Comparison of ENCODE assay signal across 37 cellular contexts in the genomic region with DNA sequence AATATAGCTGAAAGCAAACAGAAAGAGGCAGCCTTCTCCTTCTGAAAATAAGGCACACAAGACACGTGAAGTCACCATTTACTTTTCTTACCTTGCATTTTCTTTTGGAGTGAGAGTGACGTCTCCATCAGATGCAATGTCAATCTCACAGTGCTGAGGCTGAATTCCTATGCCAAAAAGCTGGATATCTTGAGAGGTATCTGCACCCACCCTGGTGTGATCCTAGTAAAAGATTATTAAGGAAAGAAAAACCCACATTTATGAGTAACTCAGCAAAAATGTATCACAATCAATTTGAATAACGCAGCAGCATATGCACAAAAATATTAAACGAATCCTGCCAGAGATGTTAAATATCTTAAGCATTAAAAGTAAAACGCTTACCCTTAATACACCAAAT.
"Had no signal": no experiment of that assay in that cellular context is flagged by ENCODE, and none has a peak within 500 bp of the region (broad histone marks: within the 10 kb centered on the region; RNA-seq: fewer than 3 reads in every experiment).

No MANE protein-coding gene starts in this region.

- FAIRE-seq: astrocyte, TTC549 had no signal

- H3K36me3 Mint-ChIP-seq: activated CD4-positive, alpha-beta memory T cell treated with anti-CD3 and anti-CD28 coated beads for 36 hours; activated naive CD4-positive, alpha-beta T cell treated with anti-CD3 and anti-CD28 coated beads, Interleukin-2, amount 50 U/mL, for 72 hours; activated naive CD8-positive, alpha-beta T cell treated with anti-CD3 and anti-CD28 coated beads for 36 hours had no signal

- H3K4me1 ChIP-seq: adrenal gland, body of pancreas, breast epithelium had no signal

- H3K4me3 ChIP-seq: adrenal gland, body of pancreas, breast epithelium had no signal

- DNase-seq: activated B cell treated with CpG ODN at 0.5 μM for 24 hours; activated CD4-positive, alpha-beta memory T cell treated with anti-CD3 and anti-CD28 coated beads for 36 hours; activated CD4-positive, alpha-beta T cell treated with anti-CD3 and anti-CD28 coated beads for 4 hours; activated CD4-positive, alpha-beta T cell treated with anti-CD3 and anti-CD28 coated beads, Interleukin-2, amount 10 ng/mL, durations not matched to agents 24 days and 14 days; activated CD4-positive, alpha-beta T cell treated with anti-CD3 and anti-CD28 coated beads, Interleukin-2, amount 50 U/mL, for 1 hour; activated CD4-positive, alpha-beta T cell treated with anti-CD3 and anti-CD28 coated beads, Interleukin-2, amount 50 U/mL, for 4 hours; activated CD4-positive, CD25-positive, alpha-beta regulatory T cell treated with anti-CD3 and anti-CD28 coated beads, Interleukin-2, amount 50 U/mL, for 72 hours; activated CD8-positive, alpha-beta memory T cell treated with anti-CD3 and anti-CD28 coated beads, Interleukin-2, amount 50 U/mL, for 4 hours; activated CD8-positive, alpha-beta T cell treated with anti-CD3 and anti-CD28 coated beads for 36 hours; activated effector memory CD4-positive, alpha-beta T cell treated with anti-CD3 and anti-CD28 coated beads, Interleukin-2, amount 50 U/mL, for 16 hours; activated gamma-delta T cell treated with Interleukin-2 at 50 U/mL for 16 hours; activated naive CD4-positive, alpha-beta T cell; activated naive CD4-positive, alpha-beta T cell treated with anti-CD3 and anti-CD28 coated beads for 36 hours; activated naive CD4-positive, alpha-beta T cell treated with anti-CD3 and anti-CD28 coated beads, Interleukin-2, amount 50 U/mL, for 16 hours; activated naive CD8-positive, alpha-beta T cell treated with anti-CD3 and anti-CD28 coated beads for 36 hours; activated T-cell treated with anti-CD3 and anti-CD28 coated beads for 4 hours; activated T-cell treated with anti-CD3 and anti-CD28 coated beads, Interleukin-2, amount 50 U/mL, for 1 hour; activated T-cell treated with anti-CD3 and anti-CD28 coated beads, Interleukin-2, amount 50 U/mL, for 4 hours; activated T-cell treated with anti-CD3 and anti-CD28 coated beads, Interleukin-2, amount 50 U/mL, for 72 hours; adrenal gland; amniotic stem cell; aorta; body of pancreas; brain microvascular endothelial cell; central memory CD4-positive, alpha-beta T cell; T-helper 1 cell; T-helper 2 cell; T-helper 9 cell had no signal

- H3K4me3 Mint-ChIP-seq: activated B cell treated with CpG ODN at 0.5 μM for 24 hours; activated CD4-positive, alpha-beta memory T cell treated with anti-CD3 and anti-CD28 coated beads for 36 hours; activated CD4-positive, alpha-beta T cell treated with anti-CD3 and anti-CD28 coated beads, Interleukin-2, amount 10 ng/mL, durations not matched to agents 24 days and 14 days; activated CD8-positive, alpha-beta T cell treated with anti-CD3 and anti-CD28 coated beads for 36 hours; activated naive CD4-positive, alpha-beta T cell treated with anti-CD3 and anti-CD28 coated beads for 36 hours; activated naive CD8-positive, alpha-beta T cell treated with anti-CD3 and anti-CD28 coated beads for 36 hours; activated T-cell treated with anti-CD3 and anti-CD28 coated beads, Interleukin-2, amount 50 U/mL, for 4 hours; activated T-cell treated with anti-CD3 and anti-CD28 coated beads, Interleukin-2, amount 50 U/mL, for 72 hours; activated T-helper 1 cell treated with anti-CD3 and anti-CD28 coated beads, Interleukin-12 subunit alpha, Interleukin-12 subunit beta, Interleukin-2, Interleukin-4 antibody, amounts not matched to agents 30 ng/mL and 10 ng/mL and 1 ng/mL, durations not matched to agents 14 hours and 24 hours and 36 hours; activated T-helper 17 cell treated with anti-CD3 and anti-CD28 coated beads, Interleukin-2, amount 50 U/mL, for 72 hours; T-helper 1 cell treated with Interleukin-12 subunit alpha and Interleukin-12 subunit beta and Interleukin-4 antibody, amounts not matched to agents 30 μg/mL and 1 μg/mL, for 36 hours; T-helper 2 cell treated with Interferon-gamma antibody and Interleukin-4, amounts not matched to agents 5 μg/mL and 100 μg/mL, for 36 hours had no signal

- H3K4me1 Mint-ChIP-seq: activated B cell treated with CpG ODN at 0.5 μM for 24 hours; activated CD4-positive, alpha-beta T cell treated with anti-CD3 and anti-CD28 coated beads, Interleukin-2, amount 10 ng/mL, durations not matched to agents 24 days and 14 days; activated naive CD8-positive, alpha-beta T cell treated with anti-CD3 and anti-CD28 coated beads for 36 hours; activated T-helper 17 cell treated with anti-CD3 and anti-CD28 coated beads, Interleukin-2, amount 50 U/mL, for 72 hours had no signal

- H3K36me3 ChIP-seq: breast epithelium had no signal

- H3K27me3 ChIP-seq: adrenal gland, body of pancreas, brain microvascular endothelial cell, breast epithelium had no signal

- H3K9me3 Mint-ChIP-seq: activated B cell treated with CpG ODN at 0.5 μM for 24 hours; activated CD4-positive, alpha-beta memory T cell treated with anti-CD3 and anti-CD28 coated beads for 36 hours; activated CD4-positive, alpha-beta T cell treated with anti-CD3 and anti-CD28 coated beads, Interleukin-2, amount 10 ng/mL, durations not matched to agents 24 days and 14 days; activated CD8-positive, alpha-beta T cell treated with anti-CD3 and anti-CD28 coated beads for 36 hours; activated naive CD4-positive, alpha-beta T cell treated with anti-CD3 and anti-CD28 coated beads for 36 hours; activated naive CD4-positive, alpha-beta T cell treated with anti-CD3 and anti-CD28 coated beads, Interleukin-2, amount 50 U/mL, for 72 hours; activated naive CD8-positive, alpha-beta T cell treated with anti-CD3 and anti-CD28 coated beads for 36 hours; activated T-cell treated with anti-CD3 and anti-CD28 coated beads, Interleukin-2, amount 50 U/mL, for 4 hours; activated T-cell treated with anti-CD3 and anti-CD28 coated beads, Interleukin-2, amount 50 U/mL, for 72 hours; activated T-helper 1 cell treated with anti-CD3 and anti-CD28 coated beads, Interleukin-12 subunit alpha, Interleukin-12 subunit beta, Interleukin-2, Interleukin-4 antibody, amounts not matched to agents 30 ng/mL and 10 ng/mL and 1 ng/mL, durations not matched to agents 14 hours and 24 hours and 36 hours; activated T-helper 17 cell treated with anti-CD3 and anti-CD28 coated beads, Interleukin-2, amount 50 U/mL, for 72 hours; T-helper 1 cell treated with Interleukin-12 subunit alpha and Interleukin-12 subunit beta and Interleukin-4 antibody, amounts not matched to agents 30 μg/mL and 1 μg/mL, for 36 hours; T-helper 2 cell treated with Interferon-gamma antibody and Interleukin-4, amounts not matched to agents 5 μg/mL and 100 μg/mL, for 36 hours had no signal

- H3K9me3 ChIP-seq: adrenal gland, body of pancreas, breast epithelium had no signal

- ATAC-seq: activated CD8-positive, alpha-beta T cell treated with anti-CD3 and anti-CD28 coated beads for 36 hours; activated naive CD4-positive, alpha-beta T cell treated with anti-CD3 and anti-CD28 coated beads, Interleukin-2, amount 50 U/mL, for 72 hours; activated T-cell treated with anti-CD3 and anti-CD28 coated beads, Interleukin-2, amount 50 U/mL, for 4 hours; activated T-cell treated with anti-CD3 and anti-CD28 coated beads, Interleukin-2, amount 50 U/mL, for 72 hours; activated T-helper 17 cell treated with anti-CD3 and anti-CD28 coated beads, Interleukin-2, amount 50 U/mL, for 72 hours; body of pancreas had no signal

- H3K27me3 Mint-ChIP-seq: activated B cell treated with CpG ODN at 0.5 μM for 24 hours had no signal

- H3K27ac Mint-ChIP-seq: activated B cell treated with CpG ODN at 0.5 μM for 24 hours; activated CD4-positive, alpha-beta memory T cell treated with anti-CD3 and anti-CD28 coated beads for 36 hours; activated CD4-positive, alpha-beta T cell treated with anti-CD3 and anti-CD28 coated beads, Interleukin-2, amount 10 ng/mL, durations not matched to agents 24 days and 14 days; activated CD8-positive, alpha-beta T cell treated with anti-CD3 and anti-CD28 coated beads for 36 hours; activated naive CD4-positive, alpha-beta T cell treated with anti-CD3 and anti-CD28 coated beads for 36 hours; activated naive CD4-positive, alpha-beta T cell treated with anti-CD3 and anti-CD28 coated beads, Interleukin-2, amount 50 U/mL, for 72 hours; activated naive CD8-positive, alpha-beta T cell treated with anti-CD3 and anti-CD28 coated beads for 36 hours; activated T-cell treated with anti-CD3 and anti-CD28 coated beads, Interleukin-2, amount 50 U/mL, for 72 hours; activated T-helper 1 cell treated with anti-CD3 and anti-CD28 coated beads, Interleukin-12 subunit alpha, Interleukin-12 subunit beta, Interleukin-2, Interleukin-4 antibody, amounts not matched to agents 30 ng/mL and 10 ng/mL and 1 ng/mL, durations not matched to agents 14 hours and 24 hours and 36 hours; activated T-helper 17 cell treated with anti-CD3 and anti-CD28 coated beads, Interleukin-2, amount 50 U/mL, for 72 hours; T-helper 1 cell treated with Interleukin-12 subunit alpha and Interleukin-12 subunit beta and Interleukin-4 antibody, amounts not matched to agents 30 μg/mL and 1 μg/mL, for 36 hours; T-helper 2 cell treated with Interferon-gamma antibody and Interleukin-4, amounts not matched to agents 5 μg/mL and 100 μg/mL, for 36 hours had no signal

- H3K27ac ChIP-seq: adrenal gland, body of pancreas, brain microvascular endothelial cell, breast epithelium, VCaP had no signal
